Comparison of ENCODE assay signal across 8 cellular contexts in genomic region chr1:162799995-162800830, GRCh38. TPM values are rescaled to one million over a fixed set of nuclear protein-coding genes. Genes with fewer than 3 reads are reported as not detected.
DNase-seq lines count a peak whose midpoint lies in the region; ATAC-seq, FAIRE-seq and TF ChIP-seq lines count a peak whose summit lies in the region.
"Not testable (repeated sequence)": the region's sequence is repeated elsewhere in the genome, so short reads cannot be mapped to it uniquely, and the experiment has no call there.

No MANE protein-coding gene starts in this region.

- TF ChIP-seq EP300 in A549 (IDR thresholded peaks at IDR 0.05); ovary (IDR thresholded peaks at IDR 0.05): not testable (repeated sequence)

- not testable (repeated sequence) for FAIRE-seq in A549 (lab: Jason Lieb, UNC)

- H3K27ac Mint-ChIP-seq in chondrocyte (ENCODE audit: unreplicated experiment), result not testable (repeated sequence)

- CTCF ChIA-PET in A549 (lab: Yijun Ruan, JAX), result interaction anchor here (0.6 to 4.8 kb wide), 19 partner anchors 169 to 746 kb away, joined by 3 to 44 read pairs (median 4); no protein-coding TSS in a partner anchor

- intact Hi-C loops in ovary (cut with DNase I), result not testable (repeated sequence)

- H4K20me1 ChIP-seq in Karpas-422 (ENCODE audit: insufficient read depth, low read depth, low read length), result not testable (repeated sequence)

- not testable (repeated sequence) for H2AFZ ChIP-seq in Karpas-422 (ENCODE audit: low read length)

- H3K9me3 ChIP-seq in A549; Karpas-422 (ENCODE audit: low read length); right atrium auricular region; ovary: not testable (repeated sequence)

- H3K9me3 Mint-ChIP-seq in chondrocyte (ENCODE audit: low read depth), result not testable (repeated sequence)

- H3K4me3 Mint-ChIP-seq in chondrocyte (ENCODE audit: unreplicated experiment), result not testable (repeated sequence)

- TF ChIP-seq CTCF in A549 (IDR thresholded peaks at IDR 0.05) (peak; percentile 67), GM12865 (IDR thresholded peaks at IDR 0.05; ENCODE audit: insufficient read depth, low read depth, low read length, missing control alignments) (peak; percentile 13), chondrocyte (IDR thresholded peaks at IDR 0.05) (peak; percentile 82), right atrium auricular region (IDR thresholded peaks at IDR 0.05) (peak; percentile 34 to 60), ovary (IDR thresholded peaks at IDR 0.05) (peak in 1 of 3 donors; percentile 32)

- not testable (repeated sequence) for H3K4me1 ChIP-seq in A549; Karpas-422 (ENCODE audit: low read length); right atrium auricular region; ovary (ENCODE audit: insufficient read depth)

- H3K9ac ChIP-seq in Karpas-422 (ENCODE audit: low read length), result not testable (repeated sequence)

- not testable (repeated sequence) for H3K79me2 ChIP-seq in Karpas-422 (ENCODE audit: low read length)

- WGBS in A549 (ENCODE audit: missing lambda C conversion rate), result 34% methylated on average over 6 of the region's 6 CpGs
- 54 to 64% (median 59%) methylated on average over 6 of the region's 6 CpGs for WGBS in ovary, 3 donors

- DNase-seq in A549 (ENCODE audit: low read depth in 1 of 2, low spot score in 1 of 2) (peak; percentile 13 to 71), GM12865 (ENCODE audit: low read depth) (peak; percentile 33), Karpas-422 (peak; percentile 85), NCI-H345 (lab: John Stamatoyannopoulos, UW) (peak; percentile 36), SKM-1 treated with dmso at 0.1 percent for 144 hours (lab: John Stamatoyannopoulos, UW; ENCODE audit: unreplicated experiment) (peak; percentile 12), right atrium auricular region (ENCODE audit: low spot score) (peak; percentile 76), ovary (peak in 4 of 5 donors; percentile 37 to 77 (median 50))
- DNase-seq in chondrocyte (ENCODE audit: low spot score), result not testable (repeated sequence)

- not testable (repeated sequence) for TF ChIP-seq POLR2A in A549 (IDR thresholded peaks at IDR 0.05; ENCODE audit: low read length); ovary (IDR thresholded peaks at IDR 0.05)

- H3K4me1 Mint-ChIP-seq in chondrocyte (ENCODE audit: low read depth), result peaks cover 10% of the 10 kb centered on the region

- POLR2A ChIA-PET in A549 (lab: Yijun Ruan, JAX), result not testable (repeated sequence)

- not testable (repeated sequence) for H3K27ac ChIP-seq in A549; Karpas-422 (ENCODE audit: low read length); right atrium auricular region; ovary

- H3K4me3 ChIP-seq in A549; GM12865 (ENCODE audit: low read depth, low read length); Karpas-422 (ENCODE audit: low read length); right atrium auricular region; ovary: not testable (repeated sequence)

- H3K27me3 Mint-ChIP-seq in chondrocyte (ENCODE audit: low read depth), result not testable (repeated sequence)

- not testable (repeated sequence) for H3K4me2 ChIP-seq in A549; Karpas-422 (ENCODE audit: low read depth, low read length, poor library complexity, severe bottlenecking)

- ATAC-seq in A549, result peak; percentile 98 to 99

- peak; percentile 73 to 81 for TF ChIP-seq RAD21 in A549 (conservative IDR thresholded peaks at IDR 0.05 in 1 of 2, IDR thresholded peaks at IDR 0.05 in 1 of 2)

- H3K36me3 ChIP-seq in Karpas-422 (ENCODE audit: insufficient read depth, low read length) (peaks cover 11% of the 10 kb centered on the region), right atrium auricular region (peaks cover 13% of the 10 kb centered on the region)
- not testable (repeated sequence) for H3K36me3 ChIP-seq in ovary

- H3K9me2 ChIP-seq in Karpas-422 (replicated peaks; ENCODE audit: insufficient read depth, low read length), result not testable (repeated sequence)

- not testable (repeated sequence) for H3K27me3 ChIP-seq in Karpas-422 (ENCODE audit: low read length); right atrium auricular region; ovary

- H3K36me3 Mint-ChIP-seq in chondrocyte (ENCODE audit: low read depth), result not testable (repeated sequence)

TF ChIP-seq in A549, 52 proteins besides CTCF, POLR2A, EP300 and RAD21:
- TF ChIP-seq SMC3 (IDR thresholded peaks at IDR 0.05), result peak; percentile 64

RNA-seq across cellular contexts. Expression of gene HSD17B7, which starts 9.7 kb away (rescaled TPM):
- polyA plus RNA-seq in A549 (2011; rRNA removed) (22.1 and 23.4 TPM in 2 replicates), A549 (2017; fragmentation: RNase III; extraction: RNeasy Plus Mini Kit Qiagen cat#74134 plus additional on column Dnase treatment) (10.4 to 14.6 TPM (median 14.0 TPM) in 3 replicates), ovary (10 to 100 TPM; 11.3 to 17.7 TPM)
- polyA plus RNA-seq in A549 (2012; cell fraction: cytosol; rRNA removed), result 22.6 and 22.7 TPM in 2 replicates
- 8.6 and 13.3 TPM in 2 replicates for polyA plus RNA-seq in A549 (2012; cell fraction: nucleus; rRNA removed)
- 12.5 and 20.0 TPM in 2 replicates for polyA minus RNA-seq in A549 (2011; rRNA and poly(A)+ RNA removed)
- total RNA-seq in Karpas-422 (2014; rRNA removed; shearing (Covaris generic); ENCODE audit: low replicate concordance), result 41.5 and 58.2 TPM in 2 replicates
- total RNA-seq in chondrocyte (4.9 to 7.8 TPM (median 5.9 TPM) in 3 replicates), right atrium auricular region (1 to 10 TPM; 5.6 to 6.9 TPM), ovary (10 to 100 TPM in 6 of 7 donors, 1 to 10 TPM in 1; 9.0 to 32.0 (median 12.8) TPM)
